Comparison of ENCODE assay signal across 20 cellular contexts in genomic region chr12:131990980-131991305, GRCh38. TPM values are rescaled to one million over a fixed set of nuclear protein-coding genes. Genes with fewer than 3 reads are reported as not detected.
DNase-seq lines count a peak whose midpoint lies in the region; ATAC-seq and TF ChIP-seq lines count a peak whose summit lies in the region.
"Had no signal": no experiment of that assay in that cellular context is flagged by ENCODE, and none has a peak within 500 bp of the region (broad histone marks: within the 10 kb centered on the region; RNA-seq: fewer than 3 reads in every experiment).

No MANE protein-coding gene starts in this region.

- H3K4me1 ChIP-seq in mesenchymal stem cell (ENCODE audit: control insufficient read depth, insufficient read depth, low read depth, low read length) (peaks cover 50% of the 10 kb centered on the region), tibial nerve (no peaks in the 10 kb centered on the region)
- H3K4me1 ChIP-seq: prostate gland had no signal

- no peaks in the 10 kb centered on the region for H3K9me3 Mint-ChIP-seq in activated naive CD4-positive, alpha-beta T cell treated with anti-CD3 and anti-CD28 coated beads, Interleukin-2, amount 10 ng/mL, durations not matched to agents 7 days and 5 days
- no peaks in the 10 kb centered on the region for H3K9me3 Mint-ChIP-seq in progenitor cell of endocrine pancreas (ENCODE audit: low read depth)
- H3K9me3 Mint-ChIP-seq: activated T-helper 1 cell treated with anti-CD3 and anti-CD28 coated beads, Interleukin-12 subunit alpha, Interleukin-12 subunit beta, Interleukin-2, Interleukin-4 antibody, amounts not matched to agents 30 ng/mL and 10 ng/mL and 1 ng/mL, durations not matched to agents 14 hours and 24 hours and 36 hours; mesothelial cell of epicardium; natural killer cell treated with Interleukin-12 subunit alpha and Interleukin-12 subunit beta and Interleukin-15 and Interleukin-18, amount 100 ng/mL, for 72 hours had no signal

- no peaks in the 10 kb centered on the region for H3K27me3 Mint-ChIP-seq in activated naive CD4-positive, alpha-beta T cell treated with anti-CD3 and anti-CD28 coated beads, Interleukin-2, amount 10 ng/mL, durations not matched to agents 7 days and 5 days
- H3K27me3 Mint-ChIP-seq in progenitor cell of endocrine pancreas, result no peaks in the 10 kb centered on the region
- H3K27me3 Mint-ChIP-seq: activated CD4-positive, alpha-beta T cell treated with anti-CD3 and anti-CD28 coated beads for 36 hours; activated naive CD8-positive, alpha-beta T cell; natural killer cell treated with Interleukin-12 subunit alpha and Interleukin-12 subunit beta and Interleukin-15 and Interleukin-18, amount 100 ng/mL, for 72 hours had no signal

- H3K4me1 Mint-ChIP-seq in activated naive CD4-positive, alpha-beta T cell treated with anti-CD3 and anti-CD28 coated beads, Interleukin-2, amount 10 ng/mL, durations not matched to agents 7 days and 5 days, result no peaks in the 10 kb centered on the region
- no peaks in the 10 kb centered on the region for H3K4me1 Mint-ChIP-seq in progenitor cell of endocrine pancreas (ENCODE audit: low read depth)
- H3K4me1 Mint-ChIP-seq: activated CD4-positive, alpha-beta T cell treated with anti-CD3 and anti-CD28 coated beads for 36 hours; mesothelial cell of epicardium had no signal

- peak overlapping the region; percentile 99 for H2AK5ac ChIP-seq in mesenchymal stem cell (ENCODE audit: low read length, severe bottlenecking)

- peak overlapping the region; percentile 24 for H3K27ac ChIP-seq in caudate nucleus (ENCODE audit: low read depth, low read length)
- H3K27ac ChIP-seq in mesenchymal stem cell (ENCODE audit: low read length, poor library complexity, severe bottlenecking), result peak overlapping the region; percentile 99
- H3K27ac ChIP-seq in coronary artery, result no peak overlapping the region
- H3K27ac ChIP-seq in tibial nerve, result no peak overlapping the region
- H3K27ac ChIP-seq: C4-2B, HL-60, prostate gland had no signal

- H3K9me3 ChIP-seq in mesenchymal stem cell (ENCODE audit: control insufficient read depth, low read length) (no peaks in the 10 kb centered on the region), tibial nerve (no peaks in the 10 kb centered on the region)
- H3K9me3 ChIP-seq: prostate gland had no signal

- no peak overlapping the region for H2AFZ ChIP-seq in mesenchymal stem cell (ENCODE audit: low read depth, low read length)

- H3K79me1 ChIP-seq in mesenchymal stem cell (replicated peaks; ENCODE audit: low read length, poor library complexity, severe bottlenecking), result peaks cover 28% of the 10 kb centered on the region

- H3K36me3 ChIP-seq in mesenchymal stem cell (ENCODE audit: control insufficient read depth in 1 of 2, insufficient read depth in 2 of 2, low read depth in 1 of 2, low read length in 2 of 2), result peaks cover 51 to 96% of the 10 kb centered on the region in 2 experiments
- peaks cover 5 to 100% (median 49%) of the 10 kb centered on the region in 3 donors for H3K36me3 ChIP-seq in tibial nerve

- no peak for ATAC-seq in GM18511 (IDR thresholded peaks at IDR 0.05; ENCODE audit: unreplicated experiment)
- ATAC-seq: activated CD4-positive, alpha-beta T cell treated with anti-CD3 and anti-CD28 coated beads for 36 hours; left lobe of liver; natural killer cell treated with Interleukin-12 subunit alpha and Interleukin-12 subunit beta and Interleukin-15 and Interleukin-18, amount 100 ng/mL, for 72 hours had no signal

- no peak overlapping the region for H4K8ac ChIP-seq in mesenchymal stem cell (ENCODE audit: low read length)

- no peak for DNase-seq in activated naive CD4-positive, alpha-beta T cell treated with anti-CD3 and anti-CD28 coated beads, Interleukin-2, amount 10 ng/mL, durations not matched to agents 7 days and 5 days
- DNase-seq in activated naive CD4-positive, alpha-beta T cell treated with Interleukin-2 at 50 U/mL for 16 hours, result no peak
- peak in 6 of 61 donors; percentile 8 to 44 (median 28) for DNase-seq in caudate nucleus (lab: John Stamatoyannopoulos, UW)
- no peak for DNase-seq in mesenchymal stem cell
- no peak for DNase-seq in coronary artery (ENCODE audit: low spot score)
- DNase-seq in tibial nerve (ENCODE audit: low spot score in 2 of 2), result no peak
- no peak for DNase-seq in progenitor cell of endocrine pancreas (ENCODE audit: low spot score, unreplicated experiment)
- DNase-seq: activated CD4-positive, alpha-beta T cell treated with anti-CD3 and anti-CD28 coated beads for 36 hours; IMR-90; NCI-H526 treated with DMSO at 0.1 percent for 48 hours; SW 1271 had no signal

- H2BK5ac ChIP-seq in mesenchymal stem cell (ENCODE audit: low read depth, low read length, poor library complexity, severe bottlenecking), result peak overlapping the region; percentile 99

- H3K4me3 ChIP-seq in mesenchymal stem cell (ENCODE audit: insufficient read depth in 1 of 2, low read depth in 1 of 2, low read length in 2 of 2), result no peak overlapping the region
- H3K4me3 ChIP-seq in coronary artery, result no peak overlapping the region
- no peak overlapping the region for H3K4me3 ChIP-seq in tibial nerve
- H3K4me3 ChIP-seq: prostate gland had no signal

- no peak for TF ChIP-seq CTCF in coronary artery (IDR thresholded peaks at IDR 0.05)
- TF ChIP-seq CTCF in tibial nerve (IDR thresholded peaks at IDR 0.05), result no peak
- no peak for TF ChIP-seq CTCF in progenitor cell of endocrine pancreas (IDR thresholded peaks at IDR 0.05; ENCODE audit: unreplicated experiment)

- H3K23ac ChIP-seq in mesenchymal stem cell (ENCODE audit: low read length in 2 of 2), result no peak overlapping the region

- no peak for TF ChIP-seq POLR2A in tibial nerve (IDR thresholded peaks at IDR 0.05)

- no peak overlapping the region for H2BK15ac ChIP-seq in mesenchymal stem cell (ENCODE audit: low read depth, poor library complexity, severe bottlenecking)

- no peak overlapping the region for H3K4me3 Mint-ChIP-seq in activated naive CD4-positive, alpha-beta T cell treated with anti-CD3 and anti-CD28 coated beads, Interleukin-2, amount 10 ng/mL, durations not matched to agents 7 days and 5 days
- no peak overlapping the region for H3K4me3 Mint-ChIP-seq in progenitor cell of endocrine pancreas (ENCODE audit: low read depth)
- H3K4me3 Mint-ChIP-seq: activated CD4-positive, alpha-beta T cell treated with anti-CD3 and anti-CD28 coated beads for 36 hours; activated naive CD8-positive, alpha-beta T cell; activated T-helper 1 cell treated with anti-CD3 and anti-CD28 coated beads, Interleukin-12 subunit alpha, Interleukin-12 subunit beta, Interleukin-2, Interleukin-4 antibody, amounts not matched to agents 30 ng/mL and 10 ng/mL and 1 ng/mL, durations not matched to agents 14 hours and 24 hours and 36 hours; mesothelial cell of epicardium; natural killer cell treated with Interleukin-12 subunit alpha and Interleukin-12 subunit beta and Interleukin-15 and Interleukin-18, amount 100 ng/mL, for 72 hours had no signal

- H3K27ac Mint-ChIP-seq in activated naive CD4-positive, alpha-beta T cell treated with anti-CD3 and anti-CD28 coated beads, Interleukin-2, amount 10 ng/mL, durations not matched to agents 7 days and 5 days, result peak overlapping the region; percentile 68
- no peak overlapping the region for H3K27ac Mint-ChIP-seq in progenitor cell of endocrine pancreas
- H3K27ac Mint-ChIP-seq: activated CD4-positive, alpha-beta T cell treated with anti-CD3 and anti-CD28 coated beads for 36 hours; activated naive CD8-positive, alpha-beta T cell; activated T-helper 1 cell treated with anti-CD3 and anti-CD28 coated beads, Interleukin-12 subunit alpha, Interleukin-12 subunit beta, Interleukin-2, Interleukin-4 antibody, amounts not matched to agents 30 ng/mL and 10 ng/mL and 1 ng/mL, durations not matched to agents 14 hours and 24 hours and 36 hours; mesothelial cell of epicardium; natural killer cell treated with Interleukin-12 subunit alpha and Interleukin-12 subunit beta and Interleukin-15 and Interleukin-18, amount 100 ng/mL, for 72 hours had no signal

- peaks cover 59% of the 10 kb centered on the region for H3K36me3 Mint-ChIP-seq in activated naive CD4-positive, alpha-beta T cell treated with anti-CD3 and anti-CD28 coated beads, Interleukin-2, amount 10 ng/mL, durations not matched to agents 7 days and 5 days
- peaks cover 34% of the 10 kb centered on the region for H3K36me3 Mint-ChIP-seq in progenitor cell of endocrine pancreas (ENCODE audit: insufficient read depth)

- no peaks in the 10 kb centered on the region for H3K27me3 ChIP-seq in mesenchymal stem cell (ENCODE audit: control insufficient read depth in 1 of 2, insufficient read depth in 1 of 2, low read length in 2 of 2)
- H3K27me3 ChIP-seq in tibial nerve, result no peaks in the 10 kb centered on the region

- H3K4ac ChIP-seq in mesenchymal stem cell (ENCODE audit: low read depth in 1 of 2, low read length in 2 of 2), result no peak overlapping the region

- CTCF ChIA-PET in activated naive CD4-positive, alpha-beta T cell treated with anti-CD3 and anti-CD28 coated beads, Interleukin-2, amount 10 ng/mL, durations not matched to agents 7 days and 5 days (lab: Charles Lee), result interaction anchor here (0.6 kb wide), 1 partner anchor 570 kb away, joined by 3 read pairs; no protein-coding TSS in a partner anchor

- WGBS in mesenchymal stem cell, result 81% methylated on average over 9 of the region's 9 CpGs
- WGBS in tibial nerve, 2 donors, result 73 to 83% methylated on average over 9 of the region's 9 CpGs

- H4K91ac ChIP-seq in mesenchymal stem cell (ENCODE audit: low read length), result no peak overlapping the region

- H3K4me2 ChIP-seq in mesenchymal stem cell (ENCODE audit: low read length, poor library complexity, severe bottlenecking), result peak overlapping the region; percentile 6

- no peak overlapping the region for H2BK12ac ChIP-seq in mesenchymal stem cell (ENCODE audit: low read length in 2 of 2)

- no peak for TF ChIP-seq EP300 in tibial nerve (IDR thresholded peaks at IDR 0.05)

- no peak overlapping the region for H3K18ac ChIP-seq in mesenchymal stem cell (ENCODE audit: low read depth in 1 of 2, low read length in 2 of 2)

- H3K14ac ChIP-seq in mesenchymal stem cell (ENCODE audit: low read length in 2 of 2), result no peak overlapping the region

- H2BK120ac ChIP-seq in mesenchymal stem cell (ENCODE audit: low read depth, low read length), result no peak overlapping the region

- no peak overlapping the region for H3K9ac ChIP-seq in mesenchymal stem cell (ENCODE audit: low read length)

RNA-seq across cellular contexts. Expression of gene EP400, which starts 41.2 kb away (rescaled TPM):
- polyA plus RNA-seq in mesenchymal stem cell (2013, experiment 1 of 2), result 12.8 TPM
- 11.6 TPM for polyA plus RNA-seq in mesenchymal stem cell (2013, experiment 2 of 2)
- total RNA-seq in tibial nerve, result 10 to 100 TPM; 27.8 to 41.4 (median 32.2) TPM
- total RNA-seq in progenitor cell of endocrine pancreas, result 63.0 and 66.6 TPM in 2 replicates

Comparison
In these comparisons a context has a peak if more than half of its experiments do, and no peak if none do; other contexts are left out.
1. H3K27ac ChIP-seq: peak in caudate nucleus (single experiment) and mesenchymal stem cell (single experiment); none in coronary artery (0 of 2) and tibial nerve (0 of 4).